In genomic region chr1:181314959-181315358, GRCh38 we compare ENCODE assay signal across 1 cellular context.
TF ChIP-seq lines count a peak whose summit lies in the region.

No MANE protein-coding gene starts in this region.

TF ChIP-seq in neural cell, 6 proteins besides CTCF, POLR2A, EP300 and RAD21 (continued from another document):
- peak; percentile 67 for TF ChIP-seq REST (IDR thresholded peaks at IDR 0.05; ENCODE audit: borderline replicate concordance)
- peak; percentile 51 for TF ChIP-seq SMC3 (conservative IDR thresholded peaks at IDR 0.05; ENCODE audit: poor library complexity)
